ENCODE assay signal across 31 cellular contexts in genomic region chr4:114163051-114163450, GRCh38.
"Had no signal": no experiment of that assay in that cellular context is flagged by ENCODE, and none has a peak within 500 bp of the region (broad histone marks: within the 10 kb centered on the region; RNA-seq: fewer than 3 reads in every experiment).

No MANE protein-coding gene starts in this region.

- H3K4me1 ChIP-seq: ascending aorta, body of pancreas, SJCRH30 had no signal

- H3K9me3 ChIP-seq: ascending aorta, body of pancreas, MG63, SJCRH30, SK-N-SH had no signal

- H3K27ac Mint-ChIP-seq: activated CD4-positive, alpha-beta memory T cell treated with anti-CD3 and anti-CD28 coated beads, Interleukin-2, amount 10 ng/mL, durations not matched to agents 7 days and 5 days; activated CD4-positive, alpha-beta T cell treated with anti-CD3 and anti-CD28 coated beads for 36 hours; activated naive CD8-positive, alpha-beta T cell treated with anti-CD3 and anti-CD28 coated beads, Interleukin-2, amount 10 ng/mL, durations not matched to agents 7 days and 5 days; activated T-helper 2 cell treated with anti-CD3 and anti-CD28 coated beads, Interferon-gamma antibody, Interleukin-2, Interleukin-4, amounts not matched to agents 10 μg/mL and 5 μg/mL and 100 μg/mL, durations not matched to agents 14 hours and 24 hours and 36 hours had no signal

- H3K4me2 ChIP-seq: KMS-11, SK-N-SH had no signal

- DNase-seq: activated CD4-positive, alpha-beta memory T cell treated with anti-CD3 and anti-CD28 coated beads, Interleukin-2, amount 10 ng/mL, durations not matched to agents 7 days and 5 days; activated CD4-positive, alpha-beta T cell treated with anti-CD3 and anti-CD28 coated beads for 36 hours; activated CD4-positive, alpha-beta T cell treated with anti-CD3 and anti-CD28 coated beads, Interleukin-2, amount 50 U/mL, for 1 hour; activated gamma-delta T cell treated with Interleukin-2 at 50 U/mL for 16 hours; activated naive CD4-positive, alpha-beta T cell treated with anti-CD3 and anti-CD28 coated beads, Interleukin-2, amount 50 U/mL, for 16 hours; activated naive CD8-positive, alpha-beta T cell treated with anti-CD3 and anti-CD28 coated beads, Interleukin-2, amount 10 ng/mL, durations not matched to agents 7 days and 5 days; activated T-cell treated with anti-CD3 and anti-CD28 coated beads for 4 hours; activated T-cell treated with anti-CD3 and anti-CD28 coated beads, Interleukin-2, amount 50 U/mL, for 48 hours; amniotic stem cell; body of pancreas; MG63; MV-4-11; NCI-H1092 treated with DMSO at 0.1 percent for 48 hours; NCI-H1417 treated with DMSO at 0.1 percent for 48 hours; NCI-H1694; NCI-H2029 treated with DMSO at 0.1 percent for 48 hours; NCI-H345; NCI-H510A; NCI-H526 treated with DMSO at 0.1 percent for 48 hours; NK-92 treated with Interleukin-12 subunit alpha and Interleukin-12 subunit beta, amount 100 ng/mL, for 24 hours; OCI-M1; Right ventricle myocardium superior; SJCRH30; SK-N-SH; T-helper 1 cell; WERI-Rb-1 had no signal

- H3K36me3 Mint-ChIP-seq: activated naive CD8-positive, alpha-beta T cell treated with anti-CD3 and anti-CD28 coated beads, Interleukin-2, amount 10 ng/mL, durations not matched to agents 7 days and 5 days had no signal

- H3K4me3 ChIP-seq: ascending aorta, body of pancreas, cardiac muscle cell, MG63, SJCRH30 had no signal

- H3K27me3 ChIP-seq: ascending aorta, body of pancreas, cardiac muscle cell, MG63, SJCRH30 had no signal

- H3K9ac ChIP-seq: KMS-11, SK-N-SH had no signal

- H3K27ac ChIP-seq: ascending aorta, body of pancreas, cardiac muscle cell, KMS-11, RWPE1, SJCRH30, WERI-Rb-1 had no signal

- H3K27me3 Mint-ChIP-seq: activated CD4-positive, alpha-beta memory T cell treated with anti-CD3 and anti-CD28 coated beads, Interleukin-2, amount 10 ng/mL, durations not matched to agents 7 days and 5 days; activated CD4-positive, alpha-beta T cell treated with anti-CD3 and anti-CD28 coated beads for 36 hours; activated naive CD8-positive, alpha-beta T cell treated with anti-CD3 and anti-CD28 coated beads, Interleukin-2, amount 10 ng/mL, durations not matched to agents 7 days and 5 days had no signal

- H3K4me1 Mint-ChIP-seq: activated CD4-positive, alpha-beta memory T cell treated with anti-CD3 and anti-CD28 coated beads, Interleukin-2, amount 10 ng/mL, durations not matched to agents 7 days and 5 days; activated CD4-positive, alpha-beta T cell treated with anti-CD3 and anti-CD28 coated beads for 36 hours; activated naive CD8-positive, alpha-beta T cell treated with anti-CD3 and anti-CD28 coated beads, Interleukin-2, amount 10 ng/mL, durations not matched to agents 7 days and 5 days had no signal

- H3K9me3 Mint-ChIP-seq: activated CD4-positive, alpha-beta memory T cell treated with anti-CD3 and anti-CD28 coated beads, Interleukin-2, amount 10 ng/mL, durations not matched to agents 7 days and 5 days; activated naive CD8-positive, alpha-beta T cell treated with anti-CD3 and anti-CD28 coated beads, Interleukin-2, amount 10 ng/mL, durations not matched to agents 7 days and 5 days; activated T-helper 2 cell treated with anti-CD3 and anti-CD28 coated beads, Interferon-gamma antibody, Interleukin-2, Interleukin-4, amounts not matched to agents 10 μg/mL and 5 μg/mL and 100 μg/mL, durations not matched to agents 14 hours and 24 hours and 36 hours had no signal

- H3K36me3 ChIP-seq: ascending aorta, cardiac muscle cell, MG63, SJCRH30, WERI-Rb-1 had no signal

- H3K4me3 Mint-ChIP-seq: activated CD4-positive, alpha-beta memory T cell treated with anti-CD3 and anti-CD28 coated beads, Interleukin-2, amount 10 ng/mL, durations not matched to agents 7 days and 5 days; activated CD4-positive, alpha-beta T cell treated with anti-CD3 and anti-CD28 coated beads for 36 hours; activated naive CD8-positive, alpha-beta T cell treated with anti-CD3 and anti-CD28 coated beads, Interleukin-2, amount 10 ng/mL, durations not matched to agents 7 days and 5 days had no signal
